8 cellular contexts compared by ENCODE assay signal in the genomic region with DNA sequence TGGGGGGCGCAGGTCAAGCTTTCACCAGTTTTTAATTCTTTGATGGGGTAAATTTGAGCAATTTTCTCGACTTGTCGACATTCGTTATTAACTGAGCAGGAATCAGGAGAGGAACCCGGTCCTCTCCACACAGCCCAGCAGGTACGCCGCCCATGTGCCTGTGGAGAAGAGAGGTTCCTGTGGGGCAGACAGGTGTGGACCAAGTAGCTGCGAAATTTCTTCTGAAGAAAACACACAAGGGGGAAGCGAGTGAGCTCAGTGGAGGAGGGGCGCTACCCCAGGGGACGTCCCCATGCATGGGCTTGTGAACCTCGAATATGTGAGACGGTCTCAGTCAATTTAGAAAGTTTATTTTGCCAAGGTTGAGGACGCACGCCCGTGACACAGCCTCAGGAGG. TPM values are rescaled to one million over a fixed set of nuclear protein-coding genes. Genes with fewer than 3 reads are reported as not detected.
DNase-seq lines count a peak whose midpoint lies in the region; ATAC-seq and TF ChIP-seq lines count a peak whose summit lies in the region.
"Not testable (repeated sequence)": the region's sequence is repeated elsewhere in the genome, so short reads cannot be mapped to it uniquely, and the experiment has no call there.

No MANE protein-coding gene starts in this region.

- CTCF ChIA-PET in CD4-positive, alpha-beta T cell (lab: Charles Lee), result not testable (repeated sequence)

- H3K9me3 Mint-ChIP-seq in CD4-positive, alpha-beta T cell; activated T-helper 17 cell treated with anti-CD3 and anti-CD28 coated beads, Interleukin-2, amount 50 U/mL, for 72 hours; memory B cell: not testable (repeated sequence)

- not testable (repeated sequence) for H3K36me3 ChIP-seq in esophagus (ENCODE audit: control insufficient read depth in 2 of 2, insufficient read depth in 2 of 2, low read length in 1 of 2)

- peak overlapping the region; percentile 87 for H3K4me3 Mint-ChIP-seq in CD4-positive, alpha-beta T cell
- H3K4me3 Mint-ChIP-seq in activated T-helper 17 cell treated with anti-CD3 and anti-CD28 coated beads, Interleukin-2, amount 50 U/mL, for 72 hours, result peak overlapping the region; percentile 89
- peak overlapping the region; percentile 88 for H3K4me3 Mint-ChIP-seq in memory B cell

- DNase-seq in CD4-positive, alpha-beta T cell, result peak in 4 of 10 experiments; percentile 6 to 38 (median 10)
- DNase-seq in NOMO-1 treated with DMSO at 0.1 percent for 48 hours (lab: John Stamatoyannopoulos, UW; ENCODE audit: unreplicated experiment), result peak; percentile 0
- not testable (repeated sequence) for DNase-seq in memory B cell (ENCODE audit: low spot score in 2 of 2)

- not testable (repeated sequence) for H3K9me3 ChIP-seq in CD4-positive, alpha-beta T cell (ENCODE audit: control insufficient read depth, low read length); esophagus (ENCODE audit: control insufficient read depth in 2 of 2, insufficient read depth in 1 of 2, low read depth in 1 of 2, low read length in 1 of 2)

- H3K36me3 Mint-ChIP-seq in CD4-positive, alpha-beta T cell (ENCODE audit: low read depth); memory B cell: not testable (repeated sequence)
- peaks cover 18% of the 10 kb centered on the region for H3K36me3 Mint-ChIP-seq in activated T-helper 17 cell treated with anti-CD3 and anti-CD28 coated beads, Interleukin-2, amount 50 U/mL, for 72 hours (ENCODE audit: low read depth)

- H3K27me3 Mint-ChIP-seq in CD4-positive, alpha-beta T cell; activated T-helper 17 cell treated with anti-CD3 and anti-CD28 coated beads, Interleukin-2, amount 50 U/mL, for 72 hours; memory B cell: not testable (repeated sequence)

- H3K4me1 Mint-ChIP-seq in CD4-positive, alpha-beta T cell (ENCODE audit: low read depth); activated T-helper 17 cell treated with anti-CD3 and anti-CD28 coated beads, Interleukin-2, amount 50 U/mL, for 72 hours; memory B cell: not testable (repeated sequence)

- H3K27me3 ChIP-seq in CD4-positive, alpha-beta T cell (ENCODE audit: control insufficient read depth, insufficient read depth, low read length); esophagus (ENCODE audit: control insufficient read depth in 1 of 2, insufficient read depth in 2 of 2, low read length in 2 of 2): not testable (repeated sequence)

- TF ChIP-seq CTCF in CD4-positive, alpha-beta T cell (IDR thresholded peaks at IDR 0.05), result not testable (repeated sequence)

- intact Hi-C loops in CD4-positive, alpha-beta T cell (cut with DNase I, micrococcal nuclease), result not testable (repeated sequence)

- H3K27ac Mint-ChIP-seq in CD4-positive, alpha-beta T cell, result peak overlapping the region; percentile 76
- H3K27ac Mint-ChIP-seq in activated T-helper 17 cell treated with anti-CD3 and anti-CD28 coated beads, Interleukin-2, amount 50 U/mL, for 72 hours, result peak overlapping the region; percentile 84
- peak overlapping the region; percentile 84 for H3K27ac Mint-ChIP-seq in memory B cell

- H3K4me1 ChIP-seq in esophagus (ENCODE audit: control insufficient read depth in 2 of 2, insufficient read depth in 2 of 2, low read length in 1 of 2), result not testable (repeated sequence)

- 0 to 1% methylated on average over 7 to 9 of the region's 16 CpGs for WGBS in esophagus, 2 donors

- not testable (repeated sequence) for H3K27ac ChIP-seq in CD4-positive, alpha-beta T cell (ENCODE audit: low read depth, low read length); esophagus (ENCODE audit: low read depth in 2 of 2, low read length in 1 of 2)
- peak overlapping the region in 11 of 21 experiments; percentile 16 to 66 (median 51) for H3K27ac ChIP-seq in skin epidermis

- H3K4me3 ChIP-seq in esophagus (ENCODE audit: low read depth in 1 of 2, low read length in 2 of 2) (peak overlapping the region; percentile 38 to 39), skin epidermis (peak overlapping the region; percentile 39 to 56 (median 52))

- POLR2A ChIA-PET in CD4-positive, alpha-beta T cell (lab: Charles Lee), result interaction anchor here (1.0 kb wide), 1 partner anchor 163 kb away, joined by 7 read pairs; no protein-coding TSS in a partner anchor

- peak; percentile 31 for ATAC-seq in CD4-positive, alpha-beta T cell (ENCODE audit: poor library complexity)
- ATAC-seq in GM21360 (IDR thresholded peaks at IDR 0.05; ENCODE audit: unreplicated experiment), result peak; percentile 20
- peak; percentile 4 for ATAC-seq in HG03039 (IDR thresholded peaks at IDR 0.05; ENCODE audit: unreplicated experiment)
- ATAC-seq in activated T-helper 17 cell treated with anti-CD3 and anti-CD28 coated beads, Interleukin-2, amount 50 U/mL, for 72 hours (replicated peaks), result peak; percentile 36
- peak; percentile 45 for ATAC-seq in memory B cell (ENCODE audit: low read depth)

RNA-seq across cellular contexts. Expression of a gene that starts 0.4 kb away (rescaled TPM):
- 10 to 100 TPM; 36.0 to 37.3 TPM for total RNA-seq in CD4-positive, alpha-beta T cell
- total RNA-seq in activated T-helper 17 cell treated with anti-CD3 and anti-CD28 coated beads, Interleukin-2, amount 50 U/mL, for 72 hours, result 10 to 100 TPM; 17.6 to 20.1 TPM
- polyA plus RNA-seq in esophagus, result 10 to 100 TPM; 11.5 to 17.1 TPM

RNA-seq across cellular contexts. Expression of a gene that starts 45.9 kb away (rescaled TPM):
- total RNA-seq in CD4-positive, alpha-beta T cell, result not detected
- not detected for total RNA-seq in activated T-helper 17 cell treated with anti-CD3 and anti-CD28 coated beads, Interleukin-2, amount 50 U/mL, for 72 hours
- under 1 TPM; 0.14 to 0.20 TPM for polyA plus RNA-seq in esophagus
